ENCODE assay signal across 9 cellular contexts in genomic region chr19:48623556-48624066, GRCh38. TPM values are rescaled to one million over a fixed set of nuclear protein-coding genes. Genes with fewer than 3 reads are reported as not detected.
A peak's percentile ranks its signal among the peaks of the same experiment; 100 is the strongest.
DNase-seq lines count a peak whose midpoint lies in the region; ATAC-seq, FAIRE-seq and TF ChIP-seq lines count a peak whose summit lies in the region.
"Had no signal": no experiment of that assay in that cellular context is flagged by ENCODE, and none has a peak within 500 bp of the region (broad histone marks: within the 10 kb centered on the region; RNA-seq: fewer than 3 reads in every experiment).

No MANE protein-coding gene starts in this region.

- H3K4me2 ChIP-seq in DOHH2 (ENCODE audit: low read length), result peak overlapping the region; percentile 91
- peak overlapping the region; percentile 78 for H3K4me2 ChIP-seq in OCI-LY7 (ENCODE audit: low read length)

- peak overlapping the region; percentile 86 for H3K4me3 Mint-ChIP-seq in endothelial cell (ENCODE audit: unreplicated experiment)

- WGBS in pancreas, 2 donors, result 27 to 28% methylated on average over 8 of the region's 8 CpGs

- peak overlapping the region; percentile 32 for H3K27ac ChIP-seq in DOHH2 (ENCODE audit: low read depth, low read length)
- H3K27ac ChIP-seq in OCI-LY7 (ENCODE audit: low read depth, low read length, poor library complexity, severe bottlenecking), result peak overlapping the region; percentile 39
- H3K27ac ChIP-seq in pancreas, result peak overlapping the region; percentile 20 to 69 (median 40)

- H3K36me3 Mint-ChIP-seq in endothelial cell (ENCODE audit: low read depth, unreplicated experiment), result peaks cover 13% of the 10 kb centered on the region

- H3K4me3 ChIP-seq in DOHH2 (ENCODE audit: low read length) (peak overlapping the region; percentile 78), OCI-LY7 (ENCODE audit: low read depth, low read length, poor library complexity, severe bottlenecking) (peak overlapping the region; percentile 61), pancreas (peak overlapping the region in 2 of 4 donors; percentile 30 to 51)

- POLR2A ChIA-PET in OCI-LY7 (lab: Charles Lee), result interaction anchor here (0.6 kb wide), 1 partner anchor 717 kb away, joined by 3 read pairs; no protein-coding TSS in a partner anchor

- H3K27ac Mint-ChIP-seq in endothelial cell (ENCODE audit: unreplicated experiment), result peak overlapping the region; percentile 92

- H3K9me3 ChIP-seq in DOHH2 (ENCODE audit: control insufficient read depth, insufficient read depth, low read length) (no peaks in the 10 kb centered on the region), OCI-LY7 (ENCODE audit: low read length) (no peaks in the 10 kb centered on the region), pancreas (no peaks in the 10 kb centered on the region)

- peaks cover 17% of the 10 kb centered on the region for H3K4me1 Mint-ChIP-seq in endothelial cell (ENCODE audit: unreplicated experiment)

- H3F3A ChIP-seq in DOHH2 (ENCODE audit: control insufficient read depth, insufficient read depth), result peaks cover 5% of the 10 kb centered on the region

- H3K9me2 ChIP-seq in DOHH2 (replicated peaks; ENCODE audit: control insufficient read depth, low read length), result no peaks in the 10 kb centered on the region
- H3K9me2 ChIP-seq in OCI-LY7 (ENCODE audit: insufficient read depth, low read length), result no peaks in the 10 kb centered on the region

- BruUV-seq in OCI-LY7 (replicated peaks; lab: Mats Ljungman, UMichigan), result no TSS peak

- H3K79me2 ChIP-seq in DOHH2 (ENCODE audit: control insufficient read depth, low read length) (peaks cover 37% of the 10 kb centered on the region), OCI-LY7 (ENCODE audit: insufficient read depth, low read depth, low read length) (peaks cover 17% of the 10 kb centered on the region)

- no peak for FAIRE-seq in pancreas (lab: Jason Lieb, UNC)
- no peak for FAIRE-seq in GM12892 (lab: Jason Lieb, UNC)
- FAIRE-seq in frontal cortex (lab: Jason Lieb, UNC), result no peak

- TF ChIP-seq CTCF in DOHH2 (IDR thresholded peaks at IDR 0.05; ENCODE audit: low read depth, low read length, poor library complexity, severe bottlenecking) (no peak), OCI-LY7 (conservative IDR thresholded peaks at IDR 0.05; ENCODE audit: low read length) (no peak), endothelial cell (IDR thresholded peaks at IDR 0.05; ENCODE audit: unreplicated experiment) (no peak), pancreas (IDR thresholded peaks at IDR 0.05) (no peak)

- peaks cover 15% of the 10 kb centered on the region for H3K27me3 Mint-ChIP-seq in endothelial cell (ENCODE audit: unreplicated experiment)

- no peaks in the 10 kb centered on the region for H3K9me3 Mint-ChIP-seq in endothelial cell (ENCODE audit: unreplicated experiment)

- no peak for ATAC-seq in pancreas

- H4K20me1 ChIP-seq in DOHH2 (ENCODE audit: control insufficient read depth, insufficient read depth, low read depth, low read length), result no peaks in the 10 kb centered on the region
- H4K20me1 ChIP-seq in OCI-LY7 (ENCODE audit: insufficient read depth, low read length), result peaks cover under 1% of the 10 kb centered on the region; the same call in 1 of the 2 replicates

- no peak for TF ChIP-seq POLR2A in GM12892 (IDR thresholded peaks at IDR 0.05; ENCODE audit: low read depth, low read length)

- in situ Hi-C loops in G401 (cut with HindIII; ENCODE audit: low sequenced_read_pairs), result no loop called here

- H3K4me1 ChIP-seq in DOHH2 (ENCODE audit: control insufficient read depth, low read length), result peaks cover 26% of the 10 kb centered on the region
- H3K4me1 ChIP-seq in OCI-LY7 (ENCODE audit: insufficient read depth, low read length, poor library complexity, severe bottlenecking), result peaks cover 31% of the 10 kb centered on the region
- H3K4me1 ChIP-seq in pancreas, result peaks cover 0 to 17% (median 0%) of the 10 kb centered on the region in 3 donors

- intact Hi-C loops in OCI-LY7 (cut with micrococcal nuclease; ENCODE audit: unreplicated experiment) (no loop called here), pancreas (cut with DNase I) (no loop called here)

- peak overlapping the region; percentile 11; the same call in 1 of the 2 replicates for H2AFZ ChIP-seq in OCI-LY7 (ENCODE audit: low read length)

- H3K27me3 ChIP-seq in DOHH2 (ENCODE audit: control insufficient read depth, low read length) (no peaks in the 10 kb centered on the region), pancreas (no peaks in the 10 kb centered on the region)

- CTCF ChIA-PET in OCI-LY7 (lab: Charles Lee; ENCODE audit: unreplicated experiment), result interaction anchor here (0.6 kb wide), 2 partner anchors 10 to 228 kb away, joined by 3 read pairs; no protein-coding TSS in a partner anchor

- DNase-seq in OCI-LY7 (ENCODE audit: low spot score) (no peak), endothelial cell (ENCODE audit: low spot score) (no peak), pancreas (no peak), G401 (ENCODE audit: low spot score) (no peak), cortex of kidney (lab: John Stamatoyannopoulos, UW) (no peak), GM12892 (ENCODE audit: insufficient read length) (no peak), frontal cortex (ENCODE audit: low spot score in 2 of 2) (no peak)

- H3K36me3 ChIP-seq in DOHH2 (ENCODE audit: control insufficient read depth, low read length) (peaks cover 11% of the 10 kb centered on the region), OCI-LY7 (ENCODE audit: insufficient read depth, low read length) (peaks cover 16% of the 10 kb centered on the region), pancreas (no peaks in the 10 kb centered on the region)

RNA-seq across cellular contexts. Expression of gene SPHK2, which starts 4.3 kb away (rescaled TPM):
- total RNA-seq in OCI-LY7 (2014; rRNA removed; shearing (Covaris generic)), result 12.4 and 18.2 TPM in 2 replicates
- total RNA-seq in OCI-LY7 (2022) (33.3 and 34.8 TPM in 2 replicates), endothelial cell (ENCODE audit: unreplicated experiment) (24.7 TPM), pancreas (10 to 100 TPM in 1 of 6 donors, 1 to 10 TPM in 5; 4.3 to 11.0 (median 6.6) TPM), frontal cortex (6.9 TPM)
- polyA plus RNA-seq in pancreas, result 10 to 100 TPM; 15.9 to 24.0 TPM
- total RNA-seq in G401 (2014; rRNA removed; shearing (Covaris generic)), result 16.5 and 45.7 TPM in 2 replicates
- polyA plus RNA-seq in GM12892 (2012; ENCODE audit: missing spikeins), result 7.0 TPM

RNA-seq across cellular contexts. Expression of gene RPL18, which starts 4.6 kb away (rescaled TPM):
- 3,527 and 5,064 TPM in 2 replicates for total RNA-seq in OCI-LY7 (2014; rRNA removed; shearing (Covaris generic))
- total RNA-seq in OCI-LY7 (2022) (1,333 and 1,494 TPM in 2 replicates), endothelial cell (ENCODE audit: unreplicated experiment) (1,683 TPM), pancreas (1,000 to 10,000 TPM in 4 of 6 donors, 100 to 1,000 TPM in 2; 881 to 1,605 (median 1,071) TPM), frontal cortex (1,742 TPM)
- polyA plus RNA-seq in pancreas, result 1,000 to 10,000 TPM; 1,358 to 2,344 TPM
- 3,072 and 3,826 TPM in 2 replicates for total RNA-seq in G401 (2014; rRNA removed; shearing (Covaris generic))
- 2,410 TPM for polyA plus RNA-seq in GM12892 (2012; ENCODE audit: missing spikeins)

RNA-seq across cellular contexts. Expression of gene FAM83E, which starts 8.7 kb away (rescaled TPM):
- 3.7 and 6.2 TPM in 2 replicates for total RNA-seq in OCI-LY7 (2014; rRNA removed; shearing (Covaris generic))
- total RNA-seq in OCI-LY7 (2022), result 3.0 and 5.6 TPM in 2 replicates
- total RNA-seq in endothelial cell (ENCODE audit: unreplicated experiment), result 0.64 TPM
- 1 to 10 TPM; 1.2 to 2.9 (median 2.6) TPM for total RNA-seq in pancreas
- 1 to 10 TPM; 1.8 to 3.4 TPM for polyA plus RNA-seq in pancreas
- 0.34 TPM in 1 of 2 replicates, not detected in the other for total RNA-seq in G401 (2014; rRNA removed; shearing (Covaris generic))
- polyA plus RNA-seq in GM12892 (2012; ENCODE audit: missing spikeins), result 0.93 TPM
- total RNA-seq in frontal cortex, result 0.41 TPM
- total RNA-seq: HT1080 had no signal

RNA-seq across cellular contexts. Expression of gene DBP, which starts 13.6 kb away (rescaled TPM):
- total RNA-seq in OCI-LY7 (2014; rRNA removed; shearing (Covaris generic)), result 20.8 and 35.6 TPM in 2 replicates
- total RNA-seq in OCI-LY7 (2022) (15.7 and 19.0 TPM in 2 replicates), endothelial cell (ENCODE audit: unreplicated experiment) (4.3 TPM), pancreas (1 to 10 TPM; 3.3 to 8.3 (median 6.5) TPM), frontal cortex (4.9 TPM)
- polyA plus RNA-seq in pancreas, result 10 to 100 TPM in 1 of 2 donors, 1 to 10 TPM in 1; 4.7 to 11.4 TPM
- 25.5 and 40.0 TPM in 2 replicates for total RNA-seq in G401 (2014; rRNA removed; shearing (Covaris generic))
- polyA plus RNA-seq in GM12892 (2012; ENCODE audit: missing spikeins), result 8.0 TPM

RNA-seq across cellular contexts. Expression of gene SPACA4, which starts 17.1 kb away (rescaled TPM):
- total RNA-seq in OCI-LY7 (2014; rRNA removed; shearing (Covaris generic)), result not detected in 2 replicates
- not detected in 2 replicates for total RNA-seq in OCI-LY7 (2022)
- not detected for total RNA-seq in endothelial cell (ENCODE audit: unreplicated experiment)
- total RNA-seq in pancreas, result not detected
- polyA plus RNA-seq in pancreas, result under 1 TPM in 1 of 2 donors, not detected in 1; 0.12 TPM
- total RNA-seq in G401 (2014; rRNA removed; shearing (Covaris generic)), result 0.55 TPM in 1 of 2 replicates, not detected in the other
- not detected for polyA plus RNA-seq in GM12892 (2012; ENCODE audit: missing spikeins)
- total RNA-seq in frontal cortex, result not detected
- total RNA-seq: HT1080 had no signal
